ENCODE assay signal across 15 cellular contexts in genomic region chr6:127188752-127189151, GRCh38.
"Had no signal": no experiment of that assay in that cellular context is flagged by ENCODE, and none has a peak within 500 bp of the region (broad histone marks: within the 10 kb centered on the region; RNA-seq: fewer than 3 reads in every experiment).

No MANE protein-coding gene starts in this region.

- FAIRE-seq: astrocyte had no signal

- H3K36me3 ChIP-seq: heart left ventricle, spleen, WERI-Rb-1 had no signal

- H3K27ac ChIP-seq: coronary artery, epithelial cell of prostate, heart left ventricle, spleen, WERI-Rb-1 had no signal

- H3K9me3 ChIP-seq: heart left ventricle, spleen had no signal

- H3K27me3 ChIP-seq: heart left ventricle, spleen had no signal

- H3K4me3 ChIP-seq: coronary artery, heart left ventricle, spleen had no signal

- DNase-seq: activated CD4-positive, alpha-beta T cell treated with anti-CD3 and anti-CD28 coated beads for 1 hour; activated CD4-positive, alpha-beta T cell treated with anti-CD3 and anti-CD28 coated beads, Interleukin-2, amount 50 U/mL, for 1 hour; activated CD8-positive, alpha-beta T cell treated with anti-CD3 and anti-CD28 coated beads, Interleukin-2, amount 10 ng/mL, durations not matched to agents 7 days and 5 days; activated gamma-delta T cell treated with Interleukin-2 at 50 U/mL for 16 hours; endodermal cell; heart left ventricle; islet precursor cell; left cardiac atrium; spleen; stimulated activated CD4-positive, alpha-beta T cell treated with anti-CD3 and anti-CD28 coated beads, Interleukin-4, amount 100 ng/mL, for 1 hour; stimulated activated naive CD4-positive, alpha-beta T cell; WERI-Rb-1 had no signal
